Comparison of ENCODE assay signal across 17 cellular contexts in genomic region chr10:33566426-33566825, GRCh38.
A peak's percentile ranks its signal among the peaks of the same experiment; 100 is the strongest.
DNase-seq lines count a peak whose midpoint lies in the region; ATAC-seq and TF ChIP-seq lines count a peak whose summit lies in the region.
"Had no signal": no experiment of that assay in that cellular context is flagged by ENCODE, and none has a peak within 500 bp of the region (broad histone marks: within the 10 kb centered on the region; RNA-seq: fewer than 3 reads in every experiment).

No MANE protein-coding gene starts in this region.

- no peak overlapping the region for H3K4ac ChIP-seq in H9 (ENCODE audit: low read depth, low read length)

- no peak overlapping the region for H3K4me2 ChIP-seq in H9 (ENCODE audit: insufficient read depth, insufficient read length, low read length)

- H3K79me1 ChIP-seq in H9 (ENCODE audit: insufficient read depth, low read depth, low read length, poor library complexity, severe bottlenecking), result no peaks in the 10 kb centered on the region

- peaks cover 2% of the 10 kb centered on the region; the same call in 1 of the 2 replicates for H3K27me3 Mint-ChIP-seq in H9 (ENCODE audit: low read depth)

- no peaks in the 10 kb centered on the region for H3K36me3 ChIP-seq in BE2C

- H3K18ac ChIP-seq in H9 (ENCODE audit: insufficient read length, low read depth, low read length), result no peak overlapping the region

- TF ChIP-seq CTCF in BE2C (IDR thresholded peaks at IDR 0.05; ENCODE audit: low read depth, low read length) (no peak), H9 (conservative IDR thresholded peaks at IDR 0.05) (no peak)

- H2BK15ac ChIP-seq in H9 (ENCODE audit: low read depth, low read length), result no peak overlapping the region

- no peak overlapping the region for H4K5ac ChIP-seq in H9 (ENCODE audit: insufficient read length, low read depth, low read length)

- H2BK12ac ChIP-seq in H9 (ENCODE audit: insufficient read length, low read depth, low read length), result no peak overlapping the region

- H3K79me2 ChIP-seq in H9 (ENCODE audit: insufficient read depth, low read length), result no peaks in the 10 kb centered on the region

- H3K27me3 ChIP-seq in BE2C (no peaks in the 10 kb centered on the region), H9 (ENCODE audit: insufficient read depth, low read length) (no peaks in the 10 kb centered on the region)

- peaks cover 19 to 20% of the 10 kb centered on the region in 2 experiments for H3K4me1 Mint-ChIP-seq in H9

- no peaks in the 10 kb centered on the region; a peak in 1 of 5 replicates for H3K9me3 Mint-ChIP-seq in H9

- no peak overlapping the region for H3T11ph ChIP-seq in H9 (ENCODE audit: low read length)

- DNase-seq in BE2C, result peak; percentile 22
- peak; percentile 35 for DNase-seq in H9
- DNase-seq in globus pallidus (ENCODE audit: low spot score), result peak; percentile 33
- peak; percentile 56 for DNase-seq in medulla oblongata (ENCODE audit: extremely low spot score)
- DNase-seq in NCI-H2081 treated with DMSO at 0.1 percent for 48 hours (lab: John Stamatoyannopoulos, UW), result no peak
- DNase-seq in NCI-H2171 treated with DMSO at 0.1 percent for 48 hours (lab: John Stamatoyannopoulos, UW), result no peak
- DNase-seq in activated CD4-positive, CD25-positive, alpha-beta regulatory T cell (lab: John Stamatoyannopoulos, UW), result no peak
- DNase-seq: DMS79 treated with DMSO at 0.1 percent for 48 hours; IMR-90; Karpas-422; NCI-H1436 treated with DMSO at 0.1 percent for 48 hours; NCI-H2029 treated with DMSO at 0.1 percent for 48 hours; NK-92 treated with Interleukin-12 subunit alpha and Interleukin-12 subunit beta, amount 100 ng/mL, for 24 hours; SHP77 treated with DMSO at 0.1 percent for 48 hours had no signal

- H3K27ac ChIP-seq in H9 (ENCODE audit: insufficient read length, low read depth, low read length), result no peak overlapping the region
- H3K27ac ChIP-seq: HL-60 had no signal

- no peak overlapping the region for H2BK120ac ChIP-seq in H9 (ENCODE audit: low read depth, low read length, poor library complexity, severe bottlenecking)

- no peak for ATAC-seq in GM19351 (IDR thresholded peaks at IDR 0.05; ENCODE audit: unreplicated experiment)

- H3K9ac ChIP-seq in H9 (ENCODE audit: extremely low read depth, insufficient read length, low read length), result no peak overlapping the region

- no peak overlapping the region for H3K14ac ChIP-seq in H9 (ENCODE audit: insufficient read depth, low read length)

- no peaks in the 10 kb centered on the region for H3K9me3 ChIP-seq in BE2C
- H3K9me3 ChIP-seq in H9 (ENCODE audit: control insufficient read depth, low read depth, low read length), result no peaks in the 10 kb centered on the region

- H3K36me3 Mint-ChIP-seq in H9 (ENCODE audit: insufficient read depth in 1 of 3, low read depth in 3 of 3), result no peaks in the 10 kb centered on the region; a peak in 1 of 7 replicates
- H3K36me3 Mint-ChIP-seq: CD14-positive monocyte had no signal

- no peak overlapping the region for H4K8ac ChIP-seq in H9 (replicated peaks; ENCODE audit: insufficient read length, low read depth, low read length)

- H3K23me2 ChIP-seq in H9 (ENCODE audit: insufficient read length, low read depth, low read length, poor library complexity, severe bottlenecking), result no peaks in the 10 kb centered on the region

- H3K4me3 ChIP-seq in BE2C (ENCODE audit: low read depth, low read length), result no peak overlapping the region

- peaks cover 21% of the 10 kb centered on the region for H3K4me1 ChIP-seq in BE2C
- H3K4me1 ChIP-seq in H9 (ENCODE audit: insufficient read depth, low read length), result no peaks in the 10 kb centered on the region; the same call in 1 of the 2 replicates

- H2AK5ac ChIP-seq in H9 (ENCODE audit: insufficient read length, low read length), result no peak overlapping the region

- H3K27ac Mint-ChIP-seq in H9, result peak overlapping the region in 1 of 3 experiments; percentile 83; a peak in 2 of 7 replicates
- H3K27ac Mint-ChIP-seq: CD14-positive monocyte had no signal

- no peak overlapping the region for H3K4me3 Mint-ChIP-seq in H9
- H3K4me3 Mint-ChIP-seq: CD14-positive monocyte had no signal

- no peak overlapping the region for H3K23ac ChIP-seq in H9 (ENCODE audit: insufficient read length, low read depth, low read length)

- H4K20me1 ChIP-seq in H9 (ENCODE audit: control insufficient read depth, insufficient read depth, insufficient read length), result no peaks in the 10 kb centered on the region

- no peak overlapping the region for H2BK20ac ChIP-seq in H9 (ENCODE audit: low read depth, low read length, poor library complexity, severe bottlenecking)

- H2BK5ac ChIP-seq in H9 (ENCODE audit: insufficient read length, low read length), result no peak overlapping the region

- no CpG with 5 or more reads among the region's 3 CpGs for WGBS in H9 (ENCODE audit: extremely low coverage, insufficient read length, low lambda C conversion rate)

- no peak overlapping the region for H3K56ac ChIP-seq in H9 (ENCODE audit: insufficient read length, low read depth, low read length)

- H2AFZ ChIP-seq in H9 (ENCODE audit: low read length), result no peak overlapping the region

- H4K91ac ChIP-seq in H9 (ENCODE audit: insufficient read length, low read depth, low read length), result no peak overlapping the region

Comparison
In these comparisons a context has a peak if more than half of its experiments do, and no peak if none do; other contexts are left out.
1. DNase-seq: peak in BE2C (single experiment), H9 (single experiment), globus pallidus (single experiment) and medulla oblongata (single experiment); none in NCI-H2081 treated with DMSO at 0.1 percent for 48 hours (single experiment), NCI-H2171 treated with DMSO at 0.1 percent for 48 hours (single experiment) and activated CD4-positive, CD25-positive, alpha-beta regulatory T cell (0 of 4).